Comparison of ENCODE assay signal across 8 cellular contexts in the genomic region with DNA sequence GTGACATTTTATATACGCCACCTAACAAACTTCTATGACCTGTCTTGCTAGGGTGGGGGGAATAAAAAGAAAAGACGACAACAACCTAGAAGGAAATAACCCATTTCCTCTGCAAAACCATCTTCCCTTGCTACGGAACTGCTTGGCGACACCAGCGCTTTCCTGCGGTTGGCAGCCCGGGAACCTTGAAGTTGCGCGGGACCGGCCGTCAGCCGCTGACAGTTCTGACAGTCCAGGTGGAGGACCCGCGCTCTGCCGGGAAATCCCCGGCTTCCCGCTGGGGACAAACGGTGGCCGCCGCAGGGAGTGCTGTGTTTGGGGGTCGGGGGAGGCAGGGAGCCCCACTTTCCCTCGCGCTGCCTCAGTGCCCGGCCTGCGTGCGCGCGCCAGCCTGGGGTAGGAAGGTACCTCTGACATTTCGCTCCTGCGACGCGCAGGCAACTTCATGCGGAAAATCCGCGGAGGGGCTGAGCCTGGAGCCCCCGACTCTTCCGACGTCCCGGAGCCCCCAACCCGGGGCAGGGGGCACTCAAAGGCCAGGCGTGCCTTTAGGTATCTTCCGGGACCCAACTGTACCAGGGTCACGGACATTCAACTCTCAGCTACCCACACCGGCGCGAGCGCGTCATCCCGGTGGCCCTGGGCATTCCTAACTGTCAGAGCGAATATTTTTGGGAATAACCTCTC. TPM values are rescaled to one million over a fixed set of nuclear protein-coding genes. Genes with fewer than 3 reads are reported as not detected.
DNase-seq lines count a peak whose midpoint lies in the region; ATAC-seq and TF ChIP-seq lines count a peak whose summit lies in the region.

No MANE protein-coding gene starts in this region.

- H3K4me3 ChIP-seq in thymus (ENCODE audit: low read length), result peak overlapping the region; percentile 74

- peaks cover 10% of the 10 kb centered on the region for H3K27me3 Mint-ChIP-seq in endothelial cell (ENCODE audit: unreplicated experiment)
- H3K27me3 Mint-ChIP-seq in natural killer cell treated with Interleukin-12 subunit alpha and Interleukin-12 subunit beta and Interleukin-15 and Interleukin-18, amount 100 ng/mL, for 72 hours, result peaks cover 0 to 2% of the 10 kb centered on the region in 2 donors

- no peak for TF ChIP-seq CTCF in endothelial cell (IDR thresholded peaks at IDR 0.05; ENCODE audit: unreplicated experiment)

- H3K36me3 ChIP-seq in KOPT-K1 (ENCODE audit: insufficient read depth, low read length) (no peaks in the 10 kb centered on the region), thymus (ENCODE audit: control insufficient read depth, insufficient read depth) (no peaks in the 10 kb centered on the region)

- WGBS in thymus, result under 1% methylated on average over 50 of the region's 50 CpGs

- peak overlapping the region; percentile 76 for H3K27ac Mint-ChIP-seq in endothelial cell (ENCODE audit: unreplicated experiment)
- peak overlapping the region; percentile 93 to 97 for H3K27ac Mint-ChIP-seq in natural killer cell treated with Interleukin-12 subunit alpha and Interleukin-12 subunit beta and Interleukin-15 and Interleukin-18, amount 100 ng/mL, for 72 hours

- H3K27ac ChIP-seq in KOPT-K1 (ENCODE audit: low read depth, low read length, poor library complexity, severe bottlenecking) (peak overlapping the region; percentile 96), thymus (ENCODE audit: low read depth) (peak overlapping the region; percentile 94)

- DNase-seq in COLO668 (lab: John Stamatoyannopoulos, UW; ENCODE audit: unreplicated experiment) (peak; percentile 50), endothelial cell (ENCODE audit: low spot score) (peak; percentile 47), NCI-H446 treated with DMSO at 0.1 percent for 48 hours (lab: John Stamatoyannopoulos, UW) (no peak)
- DNase-seq in activated CD8-positive, alpha-beta memory T cell treated with anti-CD3 and anti-CD28 coated beads for 1 hour (ENCODE audit: extremely low read depth in 1 of 2, low read depth in 1 of 2), result peak; percentile 28 to 37
- peak; percentile 78 for DNase-seq in natural killer cell treated with Interleukin-12 subunit alpha and Interleukin-12 subunit beta and Interleukin-15 and Interleukin-18, amount 100 ng/mL, for 72 hours (ENCODE audit: low spot score)

- H3K36me3 Mint-ChIP-seq in endothelial cell (ENCODE audit: low read depth, unreplicated experiment), result peaks cover 4% of the 10 kb centered on the region
- no peaks in the 10 kb centered on the region for H3K36me3 Mint-ChIP-seq in natural killer cell treated with Interleukin-12 subunit alpha and Interleukin-12 subunit beta and Interleukin-15 and Interleukin-18, amount 100 ng/mL, for 72 hours

- peak; percentile 7 to 8 for ATAC-seq in natural killer cell treated with Interleukin-12 subunit alpha and Interleukin-12 subunit beta and Interleukin-15 and Interleukin-18, amount 100 ng/mL, for 72 hours
- ATAC-seq in HG03565 (IDR thresholded peaks at IDR 0.05; ENCODE audit: unreplicated experiment), result no peak

- H3K4me1 ChIP-seq in thymus (ENCODE audit: control insufficient read depth, insufficient read depth, low read length), result peaks cover 12% of the 10 kb centered on the region

- H3K27me3 ChIP-seq in thymus (ENCODE audit: control insufficient read depth, insufficient read depth), result no peaks in the 10 kb centered on the region

- no peaks in the 10 kb centered on the region for H3K9me3 Mint-ChIP-seq in endothelial cell (ENCODE audit: unreplicated experiment)
- no peaks in the 10 kb centered on the region for H3K9me3 Mint-ChIP-seq in natural killer cell treated with Interleukin-12 subunit alpha and Interleukin-12 subunit beta and Interleukin-15 and Interleukin-18, amount 100 ng/mL, for 72 hours

- H3K9me3 ChIP-seq in KOPT-K1 (ENCODE audit: insufficient read depth, low read length, poor library complexity, severe bottlenecking) (no peaks in the 10 kb centered on the region), thymus (ENCODE audit: control insufficient read depth) (no peaks in the 10 kb centered on the region)

- peaks cover 37% of the 10 kb centered on the region for H3K4me1 Mint-ChIP-seq in endothelial cell (ENCODE audit: unreplicated experiment)
- peaks cover 53 to 57% of the 10 kb centered on the region in 2 donors for H3K4me1 Mint-ChIP-seq in natural killer cell treated with Interleukin-12 subunit alpha and Interleukin-12 subunit beta and Interleukin-15 and Interleukin-18, amount 100 ng/mL, for 72 hours (ENCODE audit: low read depth in 2 of 2)

- H3K4me3 Mint-ChIP-seq in endothelial cell (ENCODE audit: unreplicated experiment), result peak overlapping the region; percentile 90
- peak overlapping the region; percentile 98 for H3K4me3 Mint-ChIP-seq in natural killer cell treated with Interleukin-12 subunit alpha and Interleukin-12 subunit beta and Interleukin-15 and Interleukin-18, amount 100 ng/mL, for 72 hours

RNA-seq across cellular contexts. Expression of a gene that starts 0.5 kb away (rescaled TPM):
- 2.4 TPM for total RNA-seq in endothelial cell (ENCODE audit: unreplicated experiment)
- 1 to 10 TPM; 2.4 to 5.8 TPM for total RNA-seq in natural killer cell treated with Interleukin-12 subunit alpha and Interleukin-12 subunit beta and Interleukin-15 and Interleukin-18, amount 100 ng/mL, for 72 hours
- polyA plus RNA-seq in thymus, result 2.4 TPM

RNA-seq across cellular contexts. Expression of a gene that starts 0.9 kb away (rescaled TPM):
- total RNA-seq in endothelial cell (ENCODE audit: unreplicated experiment), result 9.8 TPM
- total RNA-seq in natural killer cell treated with Interleukin-12 subunit alpha and Interleukin-12 subunit beta and Interleukin-15 and Interleukin-18, amount 100 ng/mL, for 72 hours, result 1 to 10 TPM; 2.4 to 4.7 TPM
- 2.6 TPM for polyA plus RNA-seq in thymus

RNA-seq across cellular contexts. Expression of a gene that starts 42.6 kb away (rescaled TPM):
- total RNA-seq in endothelial cell (ENCODE audit: unreplicated experiment), result 70.3 TPM
- 10 to 100 TPM; 47.1 to 62.2 TPM for total RNA-seq in natural killer cell treated with Interleukin-12 subunit alpha and Interleukin-12 subunit beta and Interleukin-15 and Interleukin-18, amount 100 ng/mL, for 72 hours
- polyA plus RNA-seq in thymus, result 112 TPM
